1 cellular context compared by ENCODE assay signal in genomic region chr2:219642465-219643083, GRCh38.
TF ChIP-seq lines count a peak whose summit lies in the region.

No MANE protein-coding gene starts in this region.

TF ChIP-seq in HepG2, 621 proteins besides CTCF, POLR2A, EP300 and RAD21 (continued from another document and continues in another):
- TF ChIP-seq ZNF142 (CRISPR knock-in tag; IDR thresholded peaks at IDR 0.05) (0 out of 2 replicates have a peak, but pooled peaks have one; percentile 29), KAT8 (CRISPR knock-in tag; IDR thresholded peaks at IDR 0.05) (peak; percentile 86), GTF2F1 (IDR thresholded peaks at IDR 0.05; ENCODE audit: low read length) (0 out of 2 replicates have a peak, but pooled peaks have one; percentile 32), KAT2B (IDR thresholded peaks at IDR 0.05; ENCODE audit: borderline replicate concordance, low read depth, low read length) (no peak), FOXA3 (CRISPR knock-in tag; IDR thresholded peaks at IDR 0.05) (peak; percentile 72), ZNF747 (CRISPR knock-in tag; IDR thresholded peaks at IDR 0.05; ENCODE audit: borderline replicate concordance) (no peak), JUNB (CRISPR knock-in tag; IDR thresholded peaks at IDR 0.05; ENCODE audit: borderline replicate concordance) (no peak), BORCS8-MEF2B (CRISPR knock-in tag; IDR thresholded peaks at IDR 0.05) (peak; percentile 85), TRIM22 (IDR thresholded peaks at IDR 0.05) (no peak), ELF1 (CRISPR knock-in tag; IDR thresholded peaks at IDR 0.05) (peak; percentile 81), IRX3 (CRISPR knock-in tag; IDR thresholded peaks at IDR 0.05; ENCODE audit: borderline replicate concordance, low read depth) (no peak), EEA1 (CRISPR knock-in tag; IDR thresholded peaks at IDR 0.05; ENCODE audit: borderline replicate concordance) (0 out of 2 replicates have a peak, but pooled peaks have one; percentile 32), CSRNP2 (CRISPR knock-in tag; conservative IDR thresholded peaks at IDR 0.05; ENCODE audit: low read depth) (no peak), ZNF275 (CRISPR knock-in tag; IDR thresholded peaks at IDR 0.05; ENCODE audit: borderline replicate concordance) (no peak), ZNF605 (CRISPR knock-in tag; IDR thresholded peaks at IDR 0.05) (no peak), RBAK (CRISPR knock-in tag; IDR thresholded peaks at IDR 0.05) (0 out of 2 replicates have a peak, but pooled peaks have one; percentile 33), ZUFSP (CRISPR knock-in tag; IDR thresholded peaks at IDR 0.05; ENCODE audit: borderline replicate concordance) (no peak), CREBL2 (CRISPR knock-in tag; IDR thresholded peaks at IDR 0.05; ENCODE audit: borderline replicate concordance) (no peak), NBN (conservative IDR thresholded peaks at IDR 0.05) (no peak), TAF15 (IDR thresholded peaks at IDR 0.05; ENCODE audit: low read depth, low read length, poor library complexity, severe bottlenecking) (peak; percentile 66), ZNF292 (CRISPR knock-in tag; IDR thresholded peaks at IDR 0.05; ENCODE audit: borderline replicate concordance, low read depth) (0 out of 2 replicates have a peak, but pooled peaks have one; percentile 59), ZBTB3 (CRISPR knock-in tag; IDR thresholded peaks at IDR 0.05; ENCODE audit: borderline replicate concordance, low read depth) (no peak), ZNF124 (CRISPR knock-in tag; IDR thresholded peaks at IDR 0.05) (peak; percentile 74; the same call in 1 of the 2 replicates), ZNF333 (CRISPR knock-in tag; IDR thresholded peaks at IDR 0.05; ENCODE audit: borderline replicate concordance) (peak; percentile 59; the same call in 1 of the 2 replicates), RARG (CRISPR knock-in tag; IDR thresholded peaks at IDR 0.05; ENCODE audit: low read depth) (no peak), XRCC5 (optimal IDR thresholded peaks at IDR 0.05; ENCODE audit: low read length) (peak; percentile 99), ZNF317 (CRISPR knock-in tag; IDR thresholded peaks at IDR 0.05) (peak; percentile 71; the same call in 1 of the 2 replicates), ZMAT3 (CRISPR knock-in tag; conservative IDR thresholded peaks at IDR 0.05) (no peak), PAX8 (CRISPR knock-in tag; IDR thresholded peaks at IDR 0.05; ENCODE audit: borderline replicate concordance) (no peak), SNAPC4 (CRISPR knock-in tag; IDR thresholded peaks at IDR 0.05) (0 out of 2 replicates have a peak, but pooled peaks have one; percentile 31), PAXIP1 (CRISPR knock-in tag; conservative IDR thresholded peaks at IDR 0.05) (0 out of 2 replicates have a peak, but pooled peaks have one; percentile 44), ERF (CRISPR knock-in tag; IDR thresholded peaks at IDR 0.05) (peak; percentile 91), SP1 (IDR thresholded peaks at IDR 0.05) (no peak), SP1 (CRISPR knock-in tag; IDR thresholded peaks at IDR 0.05) (peak; percentile 63; the same call in 1 of the 2 replicates), U2AF2 (IDR thresholded peaks at IDR 0.05; ENCODE audit: low read depth, low read length) (no peak), PCBP1 (IDR thresholded peaks at IDR 0.05; ENCODE audit: borderline replicate concordance, low read depth, low read length) (peak; percentile 64; the same call in 1 of the 2 replicates), ZNF577 (CRISPR knock-in tag; IDR thresholded peaks at IDR 0.05; ENCODE audit: borderline replicate concordance, low read depth) (no peak), FLYWCH1 (CRISPR knock-in tag; IDR thresholded peaks at IDR 0.05) (no peak)
